In genomic region chrX:111506826-111507225, GRCh38 we compare ENCODE assay signal across 38 cellular contexts. TPM values are rescaled to one million over a fixed set of nuclear protein-coding genes. Genes with fewer than 3 reads are reported as not detected.
"Had no signal": no experiment of that assay in that cellular context is flagged by ENCODE, and none has a peak within 500 bp of the region (broad histone marks: within the 10 kb centered on the region; RNA-seq: fewer than 3 reads in every experiment).

No MANE protein-coding gene starts in this region.

- H3K27ac ChIP-seq: adrenal gland, ascending aorta, cardiac muscle cell, VCaP had no signal

- H3K4me3 Mint-ChIP-seq: activated B cell treated with CpG ODN at 0.5 μM for 24 hours; activated CD4-positive, alpha-beta memory T cell treated with anti-CD3 and anti-CD28 coated beads for 36 hours; activated CD4-positive, alpha-beta T cell treated with anti-CD3 and anti-CD28 coated beads, Interleukin-2, amount 10 ng/mL, durations not matched to agents 24 days and 14 days; activated CD8-positive, alpha-beta T cell treated with anti-CD3 and anti-CD28 coated beads for 36 hours; activated naive CD4-positive, alpha-beta T cell treated with anti-CD3 and anti-CD28 coated beads for 36 hours; activated naive CD8-positive, alpha-beta T cell treated with anti-CD3 and anti-CD28 coated beads for 36 hours; activated T-cell treated with anti-CD3 and anti-CD28 coated beads, Interleukin-2, amount 50 U/mL, for 4 hours; activated T-cell treated with anti-CD3 and anti-CD28 coated beads, Interleukin-2, amount 50 U/mL, for 72 hours; activated T-helper 1 cell treated with anti-CD3 and anti-CD28 coated beads, Interleukin-12 subunit alpha, Interleukin-12 subunit beta, Interleukin-2, Interleukin-4 antibody, amounts not matched to agents 30 ng/mL and 10 ng/mL and 1 ng/mL, durations not matched to agents 14 hours and 24 hours and 36 hours; activated T-helper 17 cell treated with anti-CD3 and anti-CD28 coated beads, Interleukin-2, amount 50 U/mL, for 72 hours; brain; central memory CD8-positive, alpha-beta T cell; T-cell; T-helper 17 cell; T-helper 2 cell treated with Interferon-gamma antibody and Interleukin-4, amounts not matched to agents 5 μg/mL and 100 μg/mL, for 36 hours had no signal

- H3K27me3 Mint-ChIP-seq: activated B cell treated with CpG ODN at 0.5 μM for 24 hours; activated CD8-positive, alpha-beta T cell treated with anti-CD3 and anti-CD28 coated beads for 36 hours; brain; central memory CD8-positive, alpha-beta T cell; T-helper 17 cell had no signal

- DNase-seq: activated B cell treated with CpG ODN at 0.5 μM for 24 hours; activated CD4-positive, alpha-beta memory T cell treated with anti-CD3 and anti-CD28 coated beads for 36 hours; activated CD4-positive, alpha-beta T cell treated with anti-CD3 and anti-CD28 coated beads for 4 hours; activated CD4-positive, alpha-beta T cell treated with anti-CD3 and anti-CD28 coated beads, Interleukin-2, amount 10 ng/mL, durations not matched to agents 24 days and 14 days; activated CD4-positive, alpha-beta T cell treated with anti-CD3 and anti-CD28 coated beads, Interleukin-2, amount 50 U/mL, for 1 hour; activated CD4-positive, alpha-beta T cell treated with anti-CD3 and anti-CD28 coated beads, Interleukin-2, amount 50 U/mL, for 4 hours; activated CD4-positive, CD25-positive, alpha-beta regulatory T cell treated with anti-CD3 and anti-CD28 coated beads, Interleukin-2, amount 50 U/mL, for 72 hours; activated CD8-positive, alpha-beta memory T cell treated with anti-CD3 and anti-CD28 coated beads, Interleukin-2, amount 50 U/mL, for 4 hours; activated CD8-positive, alpha-beta T cell treated with anti-CD3 and anti-CD28 coated beads for 36 hours; activated effector memory CD4-positive, alpha-beta T cell treated with anti-CD3 and anti-CD28 coated beads, Interleukin-2, amount 50 U/mL, for 16 hours; activated gamma-delta T cell treated with Interleukin-2 at 50 U/mL for 16 hours; activated naive CD4-positive, alpha-beta T cell; activated naive CD4-positive, alpha-beta T cell treated with anti-CD3 and anti-CD28 coated beads for 36 hours; activated naive CD4-positive, alpha-beta T cell treated with anti-CD3 and anti-CD28 coated beads, Interleukin-2, amount 50 U/mL, for 16 hours; activated naive CD8-positive, alpha-beta T cell treated with anti-CD3 and anti-CD28 coated beads for 36 hours; activated T-cell treated with anti-CD3 and anti-CD28 coated beads for 4 hours; activated T-cell treated with anti-CD3 and anti-CD28 coated beads, Interleukin-2, amount 50 U/mL, for 1 hour; activated T-cell treated with anti-CD3 and anti-CD28 coated beads, Interleukin-2, amount 50 U/mL, for 4 hours; activated T-cell treated with anti-CD3 and anti-CD28 coated beads, Interleukin-2, amount 50 U/mL, for 72 hours; adrenal gland; amygdala; anterior cingulate cortex; caudate nucleus; cerebellar nuclear complex; T-cell; T-helper 17 cell; T-helper 9 cell had no signal

- H3K36me3 Mint-ChIP-seq: activated CD4-positive, alpha-beta memory T cell treated with anti-CD3 and anti-CD28 coated beads for 36 hours; activated naive CD4-positive, alpha-beta T cell treated with anti-CD3 and anti-CD28 coated beads, Interleukin-2, amount 50 U/mL, for 72 hours; activated naive CD8-positive, alpha-beta T cell treated with anti-CD3 and anti-CD28 coated beads for 36 hours; brain; T-cell had no signal

- H3K9me3 Mint-ChIP-seq: activated B cell treated with CpG ODN at 0.5 μM for 24 hours; activated CD4-positive, alpha-beta memory T cell treated with anti-CD3 and anti-CD28 coated beads for 36 hours; activated CD4-positive, alpha-beta T cell treated with anti-CD3 and anti-CD28 coated beads, Interleukin-2, amount 10 ng/mL, durations not matched to agents 24 days and 14 days; activated CD8-positive, alpha-beta T cell treated with anti-CD3 and anti-CD28 coated beads for 36 hours; activated naive CD4-positive, alpha-beta T cell treated with anti-CD3 and anti-CD28 coated beads for 36 hours; activated naive CD4-positive, alpha-beta T cell treated with anti-CD3 and anti-CD28 coated beads, Interleukin-2, amount 50 U/mL, for 72 hours; activated naive CD8-positive, alpha-beta T cell treated with anti-CD3 and anti-CD28 coated beads for 36 hours; activated T-cell treated with anti-CD3 and anti-CD28 coated beads, Interleukin-2, amount 50 U/mL, for 4 hours; activated T-cell treated with anti-CD3 and anti-CD28 coated beads, Interleukin-2, amount 50 U/mL, for 72 hours; activated T-helper 1 cell treated with anti-CD3 and anti-CD28 coated beads, Interleukin-12 subunit alpha, Interleukin-12 subunit beta, Interleukin-2, Interleukin-4 antibody, amounts not matched to agents 30 ng/mL and 10 ng/mL and 1 ng/mL, durations not matched to agents 14 hours and 24 hours and 36 hours; activated T-helper 17 cell treated with anti-CD3 and anti-CD28 coated beads, Interleukin-2, amount 50 U/mL, for 72 hours; brain; central memory CD8-positive, alpha-beta T cell; T-cell; T-helper 2 cell treated with Interferon-gamma antibody and Interleukin-4, amounts not matched to agents 5 μg/mL and 100 μg/mL, for 36 hours had no signal

- H3K27me3 ChIP-seq: ascending aorta, cardiac muscle cell had no signal

- ATAC-seq: activated CD8-positive, alpha-beta T cell treated with anti-CD3 and anti-CD28 coated beads for 36 hours; activated naive CD4-positive, alpha-beta T cell treated with anti-CD3 and anti-CD28 coated beads, Interleukin-2, amount 50 U/mL, for 72 hours; activated T-cell treated with anti-CD3 and anti-CD28 coated beads, Interleukin-2, amount 50 U/mL, for 4 hours; activated T-cell treated with anti-CD3 and anti-CD28 coated beads, Interleukin-2, amount 50 U/mL, for 72 hours; activated T-helper 17 cell treated with anti-CD3 and anti-CD28 coated beads, Interleukin-2, amount 50 U/mL, for 72 hours; T-cell; T-helper 17 cell had no signal

- H3K27ac Mint-ChIP-seq: activated B cell treated with CpG ODN at 0.5 μM for 24 hours; activated CD4-positive, alpha-beta memory T cell treated with anti-CD3 and anti-CD28 coated beads for 36 hours; activated CD4-positive, alpha-beta T cell treated with anti-CD3 and anti-CD28 coated beads, Interleukin-2, amount 10 ng/mL, durations not matched to agents 24 days and 14 days; activated CD8-positive, alpha-beta T cell treated with anti-CD3 and anti-CD28 coated beads for 36 hours; activated naive CD4-positive, alpha-beta T cell treated with anti-CD3 and anti-CD28 coated beads for 36 hours; activated naive CD4-positive, alpha-beta T cell treated with anti-CD3 and anti-CD28 coated beads, Interleukin-2, amount 50 U/mL, for 72 hours; activated naive CD8-positive, alpha-beta T cell treated with anti-CD3 and anti-CD28 coated beads for 36 hours; activated T-cell treated with anti-CD3 and anti-CD28 coated beads, Interleukin-2, amount 50 U/mL, for 72 hours; activated T-helper 1 cell treated with anti-CD3 and anti-CD28 coated beads, Interleukin-12 subunit alpha, Interleukin-12 subunit beta, Interleukin-2, Interleukin-4 antibody, amounts not matched to agents 30 ng/mL and 10 ng/mL and 1 ng/mL, durations not matched to agents 14 hours and 24 hours and 36 hours; activated T-helper 17 cell treated with anti-CD3 and anti-CD28 coated beads, Interleukin-2, amount 50 U/mL, for 72 hours; brain; T-cell; T-helper 17 cell; T-helper 2 cell treated with Interferon-gamma antibody and Interleukin-4, amounts not matched to agents 5 μg/mL and 100 μg/mL, for 36 hours had no signal

- H3K4me1 ChIP-seq: adrenal gland, ascending aorta had no signal

- H3K4me1 Mint-ChIP-seq: activated B cell treated with CpG ODN at 0.5 μM for 24 hours; activated CD4-positive, alpha-beta T cell treated with anti-CD3 and anti-CD28 coated beads, Interleukin-2, amount 10 ng/mL, durations not matched to agents 24 days and 14 days; activated naive CD8-positive, alpha-beta T cell treated with anti-CD3 and anti-CD28 coated beads for 36 hours; activated T-helper 17 cell treated with anti-CD3 and anti-CD28 coated beads, Interleukin-2, amount 50 U/mL, for 72 hours; central memory CD8-positive, alpha-beta T cell had no signal

- H3K4me3 ChIP-seq: adrenal gland, ascending aorta, cardiac muscle cell had no signal

- H3K36me3 ChIP-seq: adrenal gland, ascending aorta, cardiac muscle cell had no signal

- H3K9me3 ChIP-seq: adrenal gland, ascending aorta had no signal

RNA-seq across cellular contexts. Expression of gene SERTM2, which starts 4.6 kb away (rescaled TPM):
- total RNA-seq: activated B cell treated with CpG ODN at 0.5 μM for 24 hours; activated CD4-positive, alpha-beta memory T cell treated with anti-CD3 and anti-CD28 coated beads for 36 hours; activated CD4-positive, alpha-beta T cell treated with anti-CD3 and anti-CD28 coated beads, Interleukin-2, amount 10 ng/mL, durations not matched to agents 24 days and 14 days; activated CD8-positive, alpha-beta memory T cell treated with anti-CD3 and anti-CD28 coated beads for 36 hours; activated CD8-positive, alpha-beta T cell treated with anti-CD3 and anti-CD28 coated beads for 36 hours; activated naive CD4-positive, alpha-beta T cell treated with anti-CD3 and anti-CD28 coated beads, Interleukin-2, amount 50 U/mL, for 72 hours; activated naive CD8-positive, alpha-beta T cell treated with anti-CD3 and anti-CD28 coated beads for 36 hours; activated T-cell treated with anti-CD3 and anti-CD28 coated beads, Interleukin-2, amount 50 U/mL, for 4 hours; activated T-helper 1 cell treated with anti-CD3 and anti-CD28 coated beads, Interleukin-12 subunit alpha, Interleukin-12 subunit beta, Interleukin-2, Interleukin-4 antibody, amounts not matched to agents 30 ng/mL and 10 ng/mL and 1 ng/mL, durations not matched to agents 14 hours and 24 hours and 36 hours; activated T-helper 17 cell treated with anti-CD3 and anti-CD28 coated beads, Interleukin-2, amount 50 U/mL, for 72 hours; ascending aorta; T-cell; T-helper 1 cell treated with Interleukin-12 subunit alpha and Interleukin-12 subunit beta and Interleukin-4 antibody, amounts not matched to agents 30 ng/mL and 1 ng/mL, for 36 hours; T-helper 17 cell had no signal
